In the genomic region with DNA sequence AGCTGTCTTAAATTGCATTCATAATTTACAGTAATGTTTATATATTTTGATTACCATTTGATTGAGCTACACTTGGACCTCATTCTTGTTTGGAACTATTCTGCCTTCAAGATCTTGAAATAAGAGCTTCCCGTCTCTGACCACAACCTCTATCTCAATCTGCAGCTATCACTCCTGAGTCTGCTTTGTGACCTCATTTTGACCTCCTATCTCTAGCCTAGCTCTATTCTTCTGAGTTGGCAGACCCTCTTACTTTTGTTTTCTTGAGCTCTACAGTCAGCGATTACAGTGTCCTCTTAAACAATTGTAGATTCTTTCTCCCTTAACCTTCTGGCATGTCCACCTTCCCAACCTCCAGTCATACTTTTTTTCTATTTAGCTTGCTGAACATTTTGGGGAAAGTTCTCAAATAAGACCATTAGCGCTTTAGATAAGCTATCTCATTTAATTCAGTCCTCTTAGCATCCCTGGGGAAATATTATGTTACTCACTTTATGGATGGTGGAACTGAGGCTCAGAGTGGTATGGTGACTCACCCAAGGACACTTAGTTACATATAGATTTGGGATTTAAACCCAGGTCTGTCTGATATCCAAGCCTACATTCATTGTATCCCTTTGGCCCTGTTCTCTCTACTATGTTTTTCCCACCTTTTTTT, we compare ENCODE assay signal across 16 cellular contexts. TPM values are rescaled to one million over a fixed set of nuclear protein-coding genes. Genes with fewer than 3 reads are reported as not detected.
DNase-seq lines count a peak whose midpoint lies in the region; ATAC-seq and TF ChIP-seq lines count a peak whose summit lies in the region.
"Had no signal": no experiment of that assay in that cellular context is flagged by ENCODE, and none has a peak within 500 bp of the region (broad histone marks: within the 10 kb centered on the region; RNA-seq: fewer than 3 reads in every experiment).

No MANE protein-coding gene starts in this region.

- H3K27me3 Mint-ChIP-seq in activated CD4-positive, alpha-beta T cell treated with anti-CD3 and anti-CD28 coated beads, Interleukin-2, amount 10 ng/mL, durations not matched to agents 7 days and 5 days = no peaks in the 10 kb centered on the region
- no peaks in the 10 kb centered on the region for H3K27me3 Mint-ChIP-seq in activated T-helper 2 cell treated with anti-CD3 and anti-CD28 coated beads, Interferon-gamma antibody, Interleukin-2, Interleukin-4, amounts not matched to agents 10 μg/mL and 5 μg/mL and 100 μg/mL, durations not matched to agents 14 hours and 24 hours and 36 hours (ENCODE audit: low read depth)

- H3K4me1 ChIP-seq in right lobe of liver (no peaks in the 10 kb centered on the region), GM23248 (ENCODE audit: insufficient read depth) (no peaks in the 10 kb centered on the region), SJCRH30 (no peaks in the 10 kb centered on the region)
- H3K4me1 ChIP-seq: A549, pancreas had no signal

- no peak overlapping the region for H3K27ac ChIP-seq in right lobe of liver
- no peak overlapping the region for H3K27ac ChIP-seq in GM23248
- H3K27ac ChIP-seq in SJCRH30 = no peak overlapping the region
- H3K27ac ChIP-seq: A549, coronary artery, HL-60, pancreas had no signal

- H4K20me1 ChIP-seq in GM23248 (ENCODE audit: insufficient read depth) = 0 out of 2 replicates have a peak, but pooled peaks cover 4% of the 10 kb centered on the region

- peak; percentile 40 for DNase-seq in activated CD4-positive, alpha-beta T cell treated with anti-CD3 and anti-CD28 coated beads, Interleukin-2, amount 10 ng/mL, durations not matched to agents 7 days and 5 days
- no peak for DNase-seq in activated CD4-positive, alpha-beta T cell treated with anti-CD3 and anti-CD28 coated beads for 1 hour
- peak; percentile 23 for DNase-seq in activated T-helper 2 cell treated with anti-CD3 and anti-CD28 coated beads, Interferon-gamma antibody, Interleukin-2, Interleukin-4, amounts not matched to agents 10 μg/mL and 5 μg/mL and 100 μg/mL, durations not matched to agents 14 hours and 24 hours and 36 hours (ENCODE audit: low spot score)
- DNase-seq in right lobe of liver (no peak), GM23248 (no peak), SJCRH30 (no peak)
- DNase-seq: GOT3, MG63, NCI-H2171, pancreas had no signal

- no peaks in the 10 kb centered on the region for H3F3A ChIP-seq in GM23248 (ENCODE audit: insufficient read depth)

- no peaks in the 10 kb centered on the region for H3K9me2 ChIP-seq in GM23248 (ENCODE audit: insufficient read depth)

- H3K36me3 ChIP-seq in right lobe of liver (peaks cover 0 to 3% (median 0%) of the 10 kb centered on the region in 4 donors), GM23248 (ENCODE audit: low read depth) (peaks cover 10% of the 10 kb centered on the region), SJCRH30 (peaks cover 23% of the 10 kb centered on the region)

- no peak overlapping the region for H3K9ac ChIP-seq in GM23248

- peaks cover 45% of the 10 kb centered on the region for H3K36me3 Mint-ChIP-seq in activated CD4-positive, alpha-beta T cell treated with anti-CD3 and anti-CD28 coated beads, Interleukin-2, amount 10 ng/mL, durations not matched to agents 7 days and 5 days (ENCODE audit: low read depth)
- H3K36me3 Mint-ChIP-seq in activated T-helper 2 cell treated with anti-CD3 and anti-CD28 coated beads, Interferon-gamma antibody, Interleukin-2, Interleukin-4, amounts not matched to agents 10 μg/mL and 5 μg/mL and 100 μg/mL, durations not matched to agents 14 hours and 24 hours and 36 hours (ENCODE audit: low read depth) = peaks cover 60% of the 10 kb centered on the region

- H3K79me2 ChIP-seq in GM23248 (ENCODE audit: insufficient read depth) = no peaks in the 10 kb centered on the region

- CTCF ChIA-PET in activated CD4-positive, alpha-beta T cell treated with anti-CD3 and anti-CD28 coated beads, Interleukin-2, amount 10 ng/mL, durations not matched to agents 7 days and 5 days (lab: Charles Lee) = interaction anchor here (0.6 to 2.7 kb wide), 6 partner anchors 8 to 275 kb away, joined by 3 to 14 read pairs (median 4); a partner anchor contains a TSS

- peaks cover 7% of the 10 kb centered on the region for H3K9me3 Mint-ChIP-seq in activated CD4-positive, alpha-beta T cell treated with anti-CD3 and anti-CD28 coated beads, Interleukin-2, amount 10 ng/mL, durations not matched to agents 7 days and 5 days
- peaks cover 4% of the 10 kb centered on the region for H3K9me3 Mint-ChIP-seq in activated T-helper 2 cell treated with anti-CD3 and anti-CD28 coated beads, Interferon-gamma antibody, Interleukin-2, Interleukin-4, amounts not matched to agents 10 μg/mL and 5 μg/mL and 100 μg/mL, durations not matched to agents 14 hours and 24 hours and 36 hours

- no peaks in the 10 kb centered on the region for H3K27me3 ChIP-seq in right lobe of liver
- no peaks in the 10 kb centered on the region for H3K27me3 ChIP-seq in GM23248 (replicated peaks; ENCODE audit: insufficient read depth)
- no peaks in the 10 kb centered on the region for H3K27me3 ChIP-seq in SJCRH30
- H3K27me3 ChIP-seq: MG63, pancreas had no signal

- H3K27ac Mint-ChIP-seq in activated CD4-positive, alpha-beta T cell treated with anti-CD3 and anti-CD28 coated beads, Interleukin-2, amount 10 ng/mL, durations not matched to agents 7 days and 5 days = peak overlapping the region; percentile 79
- peak overlapping the region; percentile 72 for H3K27ac Mint-ChIP-seq in activated T-helper 2 cell treated with anti-CD3 and anti-CD28 coated beads, Interferon-gamma antibody, Interleukin-2, Interleukin-4, amounts not matched to agents 10 μg/mL and 5 μg/mL and 100 μg/mL, durations not matched to agents 14 hours and 24 hours and 36 hours

- peaks cover 57% of the 10 kb centered on the region for H3K4me1 Mint-ChIP-seq in activated CD4-positive, alpha-beta T cell treated with anti-CD3 and anti-CD28 coated beads, Interleukin-2, amount 10 ng/mL, durations not matched to agents 7 days and 5 days
- peaks cover 55% of the 10 kb centered on the region for H3K4me1 Mint-ChIP-seq in activated T-helper 2 cell treated with anti-CD3 and anti-CD28 coated beads, Interferon-gamma antibody, Interleukin-2, Interleukin-4, amounts not matched to agents 10 μg/mL and 5 μg/mL and 100 μg/mL, durations not matched to agents 14 hours and 24 hours and 36 hours (ENCODE audit: low read depth)

- 70% methylated on average over 3 of the region's 3 CpGs for WGBS in right lobe of liver (ENCODE audit: insufficient coverage, low coverage, low lambda C conversion rate, missing lambda C conversion rate)
- WGBS in GM23248 (ENCODE audit: low coverage in 1 of 2, low lambda C conversion rate in 2 of 2, missing lambda C conversion rate in 2 of 2), 2 experiments = 99% methylated on average over 3 of the region's 3 CpGs

- H3K9me3 ChIP-seq in right lobe of liver = no peaks in the 10 kb centered on the region
- H3K9me3 ChIP-seq in GM23248 (ENCODE audit: low read depth) = no peaks in the 10 kb centered on the region
- no peaks in the 10 kb centered on the region for H3K9me3 ChIP-seq in SJCRH30 (replicated peaks)
- H3K9me3 ChIP-seq: A549, MG63, pancreas had no signal

- ATAC-seq in HG03432 (IDR thresholded peaks at IDR 0.05; ENCODE audit: unreplicated experiment) = peak; percentile 55
- ATAC-seq in right lobe of liver = peak; percentile 47 to 80 (median 72)
- ATAC-seq in HG03571 (IDR thresholded peaks at IDR 0.05; ENCODE audit: unreplicated experiment) = no peak
- ATAC-seq: A549, pancreas, SK-N-SH treated with all-trans-retinoic acid at 6 μM for 48 hours had no signal

- no peak for TF ChIP-seq CTCF in right lobe of liver (IDR thresholded peaks at IDR 0.05)

- H3K4me3 Mint-ChIP-seq in activated CD4-positive, alpha-beta T cell treated with anti-CD3 and anti-CD28 coated beads, Interleukin-2, amount 10 ng/mL, durations not matched to agents 7 days and 5 days = peak overlapping the region; percentile 28
- H3K4me3 Mint-ChIP-seq in activated T-helper 2 cell treated with anti-CD3 and anti-CD28 coated beads, Interferon-gamma antibody, Interleukin-2, Interleukin-4, amounts not matched to agents 10 μg/mL and 5 μg/mL and 100 μg/mL, durations not matched to agents 14 hours and 24 hours and 36 hours (ENCODE audit: low read depth) = peak overlapping the region; percentile 49

- no peak overlapping the region for H2AFZ ChIP-seq in GM23248

- POLR2A ChIA-PET in activated CD4-positive, alpha-beta T cell treated with anti-CD3 and anti-CD28 coated beads, Interleukin-2, amount 10 ng/mL, durations not matched to agents 7 days and 5 days (lab: Charles Lee) = interaction anchor here (0.6 to 1.4 kb wide), 3 partner anchors 167 to 566 kb away, joined by 3 to 10 read pairs (median 4); no protein-coding TSS in a partner anchor

- intact Hi-C loops in activated T-helper 2 cell treated with anti-CD3 and anti-CD28 coated beads, Interferon-gamma antibody, Interleukin-2, Interleukin-4, amounts not matched to agents 10 μg/mL and 5 μg/mL and 100 μg/mL, durations not matched to agents 14 hours and 24 hours and 36 hours (cut with micrococcal nuclease) = loop anchor here (1.0 to 10.0 kb wide), 4 partner anchors 47 to 647 kb away; a partner anchor contains a TSS
- intact Hi-C loops in right lobe of liver (cut with DNase I) = no loop called here

- H3K4me2 ChIP-seq in GM23248 (ENCODE audit: unreplicated experiment) = no peak overlapping the region
- H3K4me2 ChIP-seq: A549 had no signal

- TF ChIP-seq POLR2A in right lobe of liver (IDR thresholded peaks at IDR 0.05) = no peak

- H3K4me3 ChIP-seq in right lobe of liver (no peak overlapping the region), GM23248 (no peak overlapping the region), SJCRH30 (no peak overlapping the region)
- H3K4me3 ChIP-seq: A549, coronary artery, MG63, pancreas had no signal

- in situ Hi-C loops in GM23248 (cut with MboI) = loop anchor here (25.0 kb wide), 1 partner anchor 294 kb away; no protein-coding TSS in a partner anchor

RNA-seq across cellular contexts. Expression of a gene that starts 19.1 kb away (rescaled TPM):
- total RNA-seq in activated CD4-positive, alpha-beta T cell treated with anti-CD3 and anti-CD28 coated beads, Interleukin-2, amount 10 ng/mL, durations not matched to agents 7 days and 5 days = 10 to 100 TPM; 28.1 to 35.3 TPM
- 41.9 and 42.8 TPM in 2 replicates for total RNA-seq in activated T-helper 2 cell treated with anti-CD3 and anti-CD28 coated beads, Interferon-gamma antibody, Interleukin-2, Interleukin-4, amounts not matched to agents 10 μg/mL and 5 μg/mL and 100 μg/mL, durations not matched to agents 14 hours and 24 hours and 36 hours
- 10 to 100 TPM in 4 of 6 experiments, 1 to 10 TPM in 2; 7.1 to 12.7 (median 11.1) TPM for total RNA-seq in right lobe of liver
- total RNA-seq in GM23248 (2014; rRNA removed; shearing (Covaris generic)) = 9.7 and 17.4 TPM in 2 replicates
- polyA plus RNA-seq in GM23248 (2016; fragmentation: Nextera tagmentation; extraction: Ambion mirVana) = 25.5 and 25.8 TPM in 2 replicates
- total RNA-seq in SJCRH30 (2014; rRNA removed; shearing (Covaris generic)) = 23.9 and 26.4 TPM in 2 replicates

RNA-seq across cellular contexts. Expression of a gene that starts 19.2 kb away (rescaled TPM):
- total RNA-seq in activated CD4-positive, alpha-beta T cell treated with anti-CD3 and anti-CD28 coated beads, Interleukin-2, amount 10 ng/mL, durations not matched to agents 7 days and 5 days = 10 to 100 TPM; 14.2 to 18.2 TPM
- total RNA-seq in activated T-helper 2 cell treated with anti-CD3 and anti-CD28 coated beads, Interferon-gamma antibody, Interleukin-2, Interleukin-4, amounts not matched to agents 10 μg/mL and 5 μg/mL and 100 μg/mL, durations not matched to agents 14 hours and 24 hours and 36 hours = 29.5 and 30.8 TPM in 2 replicates
- total RNA-seq in right lobe of liver = 1 to 10 TPM; 1.6 to 3.6 (median 2.5) TPM
- total RNA-seq in GM23248 (2014; rRNA removed; shearing (Covaris generic)) = 10.7 and 13.0 TPM in 2 replicates
- 11.7 and 12.3 TPM in 2 replicates for polyA plus RNA-seq in GM23248 (2016; fragmentation: Nextera tagmentation; extraction: Ambion mirVana)
- total RNA-seq in SJCRH30 (2014; rRNA removed; shearing (Covaris generic)) = 27.0 and 28.4 TPM in 2 replicates

Comparison
In these comparisons a context has a peak if more than half of its experiments do, and no peak if none do; other contexts are left out.
1. DNase-seq: peak in activated CD4-positive, alpha-beta T cell treated with anti-CD3 and anti-CD28 coated beads, Interleukin-2, amount 10 ng/mL, durations not matched to agents 7 days and 5 days (single experiment) and activated T-helper 2 cell treated with anti-CD3 and anti-CD28 coated beads, Interferon-gamma antibody, Interleukin-2, Interleukin-4, amounts not matched to agents 10 μg/mL and 5 μg/mL and 100 μg/mL, durations not matched to agents 14 hours and 24 hours and 36 hours (single experiment); none in activated CD4-positive, alpha-beta T cell treated with anti-CD3 and anti-CD28 coated beads for 1 hour (single experiment), right lobe of liver (0 of 3), GM23248 (single experiment) and SJCRH30 (0 of 2).